Comparison of ENCODE assay signal across 25 cellular contexts in genomic region chr4:158728256-158728655, GRCh38.
"Had no signal": no experiment of that assay in that cellular context is flagged by ENCODE, and none has a peak within 500 bp of the region (broad histone marks: within the 10 kb centered on the region; RNA-seq: fewer than 3 reads in every experiment).

No MANE protein-coding gene starts in this region.

- H3K27ac ChIP-seq: Peyer's patch, RWPE1, SJSA1 had no signal

- H3K4me1 ChIP-seq: Peyer's patch had no signal

- H3K27ac Mint-ChIP-seq: activated naive CD4-positive, alpha-beta T cell treated with anti-CD3 and anti-CD28 coated beads, Interleukin-2, amount 50 U/mL, for 24 hours; brain; T-helper 1 cell treated with Interleukin-12 subunit alpha and Interleukin-12 subunit beta and Interleukin-4 antibody, amounts not matched to agents 30 μg/mL and 1 μg/mL, for 36 hours had no signal

- H3K9me3 ChIP-seq: Peyer's patch, SJSA1 had no signal

- H3K9me3 Mint-ChIP-seq: activated naive CD4-positive, alpha-beta T cell treated with anti-CD3 and anti-CD28 coated beads, Interleukin-2, amount 50 U/mL, for 24 hours; central memory CD8-positive, alpha-beta T cell; T-helper 1 cell treated with Interleukin-12 subunit alpha and Interleukin-12 subunit beta and Interleukin-4 antibody, amounts not matched to agents 30 μg/mL and 1 μg/mL, for 36 hours had no signal

- H3K36me3 Mint-ChIP-seq: activated naive CD4-positive, alpha-beta T cell treated with anti-CD3 and anti-CD28 coated beads, Interleukin-2, amount 50 U/mL, for 24 hours; brain had no signal

- DNase-seq: activated CD4-positive, alpha-beta T cell treated with anti-CD3 and anti-CD28 coated beads for 4 hours; activated CD4-positive, alpha-beta T cell treated with anti-CD3 and anti-CD28 coated beads, Interleukin-2, amount 50 U/mL, for 48 hours; activated effector memory CD4-positive, alpha-beta T cell treated with Interleukin-2 at 50 U/mL for 16 hours; activated naive CD4-positive, alpha-beta T cell; amygdala; KG1; NCI-H1092; NCI-H1417 treated with DMSO at 0.1 percent for 48 hours; NCI-H1694 treated with DMSO at 0.1 percent for 48 hours; NCI-H2029 treated with DMSO at 0.1 percent for 48 hours; NCI-H345; NCI-H510A; NCI-H69; NK-92 treated with Interleukin-12 subunit alpha and Interleukin-12 subunit beta, amount 100 ng/mL, for 24 hours; Peyer's patch; SHP77 had no signal

- H3K36me3 ChIP-seq: Peyer's patch, SJSA1 had no signal

- H3K4me3 Mint-ChIP-seq: activated naive CD4-positive, alpha-beta T cell treated with anti-CD3 and anti-CD28 coated beads, Interleukin-2, amount 50 U/mL, for 24 hours; central memory CD8-positive, alpha-beta T cell; T-helper 1 cell treated with Interleukin-12 subunit alpha and Interleukin-12 subunit beta and Interleukin-4 antibody, amounts not matched to agents 30 μg/mL and 1 μg/mL, for 36 hours had no signal

- ATAC-seq: activated CD4-positive, CD25-positive, alpha-beta regulatory T cell treated with anti-CD3 and anti-CD28 coated beads, Interleukin-2, amount 50 U/mL, for 24 hours; SK-N-SH treated with all-trans-retinoic acid at 6 μM for 48 hours had no signal

- H3K27me3 ChIP-seq: Peyer's patch had no signal

- FAIRE-seq: astrocyte had no signal

- H3K4me3 ChIP-seq: Peyer's patch, SJSA1 had no signal
